In the genomic region with DNA sequence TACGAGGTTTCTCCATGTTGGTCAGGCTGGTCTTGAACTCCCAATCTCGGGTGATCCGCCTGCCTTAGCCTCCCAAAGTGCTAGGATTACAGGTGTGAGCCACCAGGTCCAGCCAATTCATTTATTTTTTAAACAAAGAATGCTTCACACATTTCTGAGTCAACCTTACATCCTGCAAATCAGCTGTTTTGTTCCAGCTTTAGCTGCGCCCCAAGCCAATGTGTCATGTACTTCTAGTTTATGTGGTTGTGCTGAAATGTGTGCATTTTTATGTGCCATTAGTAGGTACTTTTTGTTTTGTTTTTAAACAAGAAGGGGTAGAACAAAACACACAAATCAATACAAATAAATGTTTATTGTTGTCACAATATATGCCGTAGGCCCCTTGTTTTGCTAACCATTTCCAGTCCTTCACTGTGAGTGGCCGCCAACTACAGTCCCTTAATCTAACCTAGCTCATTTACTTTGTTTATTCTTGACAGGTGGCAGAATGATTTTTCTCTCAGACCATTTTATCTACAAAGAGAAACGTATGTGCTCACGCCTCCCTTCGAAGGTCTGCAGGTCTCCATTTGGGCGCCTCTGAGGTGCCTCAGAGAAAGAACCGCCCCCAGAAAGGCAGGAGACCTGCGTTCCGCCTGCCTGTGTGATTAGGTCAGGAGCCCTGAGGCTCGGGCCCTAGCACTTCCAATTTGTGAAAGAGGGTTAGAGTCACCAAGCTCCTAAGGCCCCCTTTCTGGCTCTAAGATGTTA, we compare ENCODE assay signal across 10 cellular contexts. TPM values are rescaled to one million over a fixed set of nuclear protein-coding genes. Genes with fewer than 3 reads are reported as not detected.
DNase-seq lines count a peak whose midpoint lies in the region; ATAC-seq, FAIRE-seq and TF ChIP-seq lines count a peak whose summit lies in the region.
"Had no signal": no experiment of that assay in that cellular context is flagged by ENCODE, and none has a peak within 500 bp of the region (broad histone marks: within the 10 kb centered on the region; RNA-seq: fewer than 3 reads in every experiment).

No MANE protein-coding gene starts in this region.

- no peak for TF ChIP-seq POLR2A in IMR-90 (IDR thresholded peaks at IDR 0.05; ENCODE audit: low read depth, low read length)

- H2AK5ac ChIP-seq in IMR-90 (ENCODE audit: low read depth, low read length) (no peak overlapping the region), trophoblast cell (ENCODE audit: low read length) (no peak overlapping the region)

- H3K9me3 Mint-ChIP-seq in CD14-positive monocyte = peaks cover 0 to 3% (median 0%) of the 10 kb centered on the region in 7 donors
- H3K9me3 Mint-ChIP-seq in naive thymus-derived CD4-positive, alpha-beta T cell = peaks cover 0 to 3% (median 0%) of the 10 kb centered on the region in 11 donors
- H3K9me3 Mint-ChIP-seq: naive B cell had no signal

- H2BK120ac ChIP-seq in IMR-90 (ENCODE audit: low read depth, low read length) (no peak overlapping the region), trophoblast cell (ENCODE audit: insufficient read depth, low read length, poor library complexity) (peak overlapping the region; percentile 52)

- H3K27ac ChIP-seq in IMR-90 (ENCODE audit: insufficient read depth, low read length) (no peak overlapping the region), epithelial cell of prostate (peak overlapping the region; percentile 87), trophoblast cell (ENCODE audit: low read depth, low read length) (peak overlapping the region; percentile 59)
- H3K27ac ChIP-seq in naive thymus-derived CD4-positive, alpha-beta T cell (ENCODE audit: low read depth, low read length) = no peak overlapping the region

- in situ Hi-C loops in IMR-90 (cut with MboI; ENCODE audit: low sequenced_read_pairs) = loop anchor here (5.0 kb wide), 1 partner anchor 164 kb away; no protein-coding TSS in a partner anchor

- H3K4me1 ChIP-seq in IMR-90 (ENCODE audit: control insufficient read depth, insufficient read depth, low read length) = no peaks in the 10 kb centered on the region
- peaks cover 0 to 3% of the 10 kb centered on the region in 2 experiments for H3K4me1 ChIP-seq in trophoblast cell (ENCODE audit: control insufficient read depth in 1 of 2, insufficient read depth in 2 of 2, low read length in 2 of 2)
- no peaks in the 10 kb centered on the region for H3K4me1 ChIP-seq in naive thymus-derived CD4-positive, alpha-beta T cell (ENCODE audit: control insufficient read depth in 2 of 2, insufficient read depth in 2 of 2, low read length in 2 of 2)

- H4K20me1 ChIP-seq in IMR-90 (ENCODE audit: insufficient read depth, low read length) = no peaks in the 10 kb centered on the region

- H3K4me3 Mint-ChIP-seq in CD14-positive monocyte = peak overlapping the region in 1 of 2 donors; percentile 35
- no peak overlapping the region for H3K4me3 Mint-ChIP-seq in naive thymus-derived CD4-positive, alpha-beta T cell
- H3K4me3 Mint-ChIP-seq: naive B cell had no signal

- no peak overlapping the region for H4K91ac ChIP-seq in IMR-90 (ENCODE audit: insufficient read depth, low read depth, low read length)
- peak overlapping the region; percentile 19 for H4K91ac ChIP-seq in trophoblast cell (ENCODE audit: low read depth, low read length)

- H2AK9ac ChIP-seq in IMR-90 (replicated peaks; ENCODE audit: low read depth, low read length, poor library complexity) = no peak overlapping the region

- POLR2A ChIA-PET in IMR-90 (lab: Charles Lee; ENCODE audit: unreplicated experiment) = no interaction called here
- POLR2A ChIA-PET in naive thymus-derived CD4-positive, alpha-beta T cell (lab: Charles Lee) = no interaction called here

- H3K4me1 Mint-ChIP-seq in CD14-positive monocyte = peaks cover 2% of the 10 kb centered on the region
- no peaks in the 10 kb centered on the region for H3K4me1 Mint-ChIP-seq in naive thymus-derived CD4-positive, alpha-beta T cell
- H3K4me1 Mint-ChIP-seq: naive B cell had no signal

- DNase-seq in IMR-90 = no peak
- no peak for DNase-seq in epithelial cell of prostate (ENCODE audit: low read depth, low spot score)
- DNase-seq in trophoblast cell = peak in 1 of 2 donors; percentile 45
- no peak for DNase-seq in GM19239 (ENCODE audit: insufficient read length, low spot score)
- no peak for DNase-seq in CD14-positive monocyte (ENCODE audit: low spot score)
- no peak for DNase-seq in naive thymus-derived CD4-positive, alpha-beta T cell
- DNase-seq: activated gamma-delta T cell, naive B cell had no signal

- H3K9me3 ChIP-seq in IMR-90 (ENCODE audit: control insufficient read depth, insufficient read depth, low read length) = no peaks in the 10 kb centered on the region
- H3K9me3 ChIP-seq in trophoblast cell (ENCODE audit: insufficient read depth, low read depth, low read length) = no peaks in the 10 kb centered on the region
- no peaks in the 10 kb centered on the region for H3K9me3 ChIP-seq in naive thymus-derived CD4-positive, alpha-beta T cell (ENCODE audit: control insufficient read depth in 2 of 3, low read length in 3 of 3)

- no peak overlapping the region for H3K56ac ChIP-seq in IMR-90 (ENCODE audit: extremely low read depth, insufficient read depth, low read length)

- peak overlapping the region; percentile 75 for H2BK12ac ChIP-seq in trophoblast cell (ENCODE audit: low read length)

- H3K9me1 ChIP-seq in IMR-90 (ENCODE audit: insufficient read depth, low read length) = no peaks in the 10 kb centered on the region

- intact Hi-C loops in IMR-90 (cut with micrococcal nuclease) = loop anchor here (1.0 to 5.0 kb wide), 3 partner anchors 54 to 634 kb away; no protein-coding TSS in a partner anchor
- intact Hi-C loops in CD14-positive monocyte (cut with micrococcal nuclease) = loop anchor here (2.0 to 5.0 kb wide), 2 partner anchors 54 to 56 kb away; no protein-coding TSS in a partner anchor
- intact Hi-C loops in naive thymus-derived CD4-positive, alpha-beta T cell (cut with micrococcal nuclease) = no loop called here

- H3K79me1 ChIP-seq in IMR-90 (ENCODE audit: low read depth in 1 of 2, low read length in 2 of 2) = no peaks in the 10 kb centered on the region
- peaks cover 5% of the 10 kb centered on the region for H3K79me1 ChIP-seq in trophoblast cell (ENCODE audit: low read length)

- no peak overlapping the region for H3K23ac ChIP-seq in IMR-90 (ENCODE audit: low read depth, low read length)
- no peak overlapping the region for H3K23ac ChIP-seq in trophoblast cell (ENCODE audit: low read length)

- ATAC-seq in GM21737 (IDR thresholded peaks at IDR 0.05; ENCODE audit: unreplicated experiment) (peak; percentile 16), IMR-90 (ENCODE audit: low read depth) (no peak), GM18868 (IDR thresholded peaks at IDR 0.05; ENCODE audit: unreplicated experiment) (no peak)
- no peak for ATAC-seq in naive thymus-derived CD4-positive, alpha-beta T cell

- no peak overlapping the region for H4K5ac ChIP-seq in IMR-90 (ENCODE audit: low read depth, low read length)

- H2BK20ac ChIP-seq in IMR-90 (ENCODE audit: low read depth, low read length) = no peak overlapping the region

- no peak overlapping the region for H4K12ac ChIP-seq in trophoblast cell (ENCODE audit: low read depth, low read length)

- H4K8ac ChIP-seq in IMR-90 (ENCODE audit: low read depth in 2 of 2, low read length in 2 of 2) (no peak overlapping the region), trophoblast cell (ENCODE audit: low read depth, low read length) (peak overlapping the region; percentile 32)

- peaks cover 10% of the 10 kb centered on the region for H3K27me3 ChIP-seq in IMR-90 (ENCODE audit: control insufficient read depth, insufficient read depth, low read length)
- H3K27me3 ChIP-seq in trophoblast cell (ENCODE audit: insufficient read depth, low read length) = no peaks in the 10 kb centered on the region
- H3K27me3 ChIP-seq in naive thymus-derived CD4-positive, alpha-beta T cell (ENCODE audit: control insufficient read depth in 2 of 2, insufficient read depth in 2 of 2, low read length in 2 of 2) = peaks cover 0 to under 1% of the 10 kb centered on the region in 2 donors

- H2BK15ac ChIP-seq in IMR-90 (ENCODE audit: low read depth, low read length) = no peak overlapping the region

- FAIRE-seq in GM19239 (lab: Jason Lieb, UNC) = no peak

- H3K27ac Mint-ChIP-seq in CD14-positive monocyte = no peak overlapping the region
- no peak overlapping the region for H3K27ac Mint-ChIP-seq in naive thymus-derived CD4-positive, alpha-beta T cell
- H3K27ac Mint-ChIP-seq: naive B cell had no signal

- dilution Hi-C loops in IMR-90 (cut with HindIII; ENCODE audit: low sequenced_read_pairs, unreplicated experiment) = no loop called here

- TF ChIP-seq CTCF in IMR-90 (conservative IDR thresholded peaks at IDR 0.05; ENCODE audit: low read depth, low read length) = no peak
- no peak for TF ChIP-seq CTCF in CD14-positive monocyte (IDR thresholded peaks at IDR 0.05)

- H3K4ac ChIP-seq in IMR-90 (ENCODE audit: low read depth, low read length) (no peak overlapping the region), trophoblast cell (ENCODE audit: low read depth, low read length) (no peak overlapping the region)

- H3K9ac ChIP-seq in IMR-90 (ENCODE audit: low read depth, low read length) (no peak overlapping the region), trophoblast cell (ENCODE audit: low read length) (no peak overlapping the region)

- H3K4me2 ChIP-seq in IMR-90 (ENCODE audit: low read depth, low read length) (peak overlapping the region; percentile 14; the same call in 1 of the 2 replicates), trophoblast cell (ENCODE audit: low read length) (peak overlapping the region; percentile 46)

- TF ChIP-seq RAD21 in IMR-90 (IDR thresholded peaks at IDR 0.05; ENCODE audit: low read length) = no peak

- no peak overlapping the region for H2BK5ac ChIP-seq in IMR-90 (ENCODE audit: low read depth, low read length, poor library complexity, severe bottlenecking)
- H2BK5ac ChIP-seq in trophoblast cell (ENCODE audit: low read depth, low read length, poor library complexity) = peak overlapping the region; percentile 22

- no peaks in the 10 kb centered on the region for H3K36me3 Mint-ChIP-seq in CD14-positive monocyte
- H3K36me3 Mint-ChIP-seq in naive thymus-derived CD4-positive, alpha-beta T cell = no peaks in the 10 kb centered on the region
- H3K36me3 Mint-ChIP-seq: naive B cell had no signal

- peak overlapping the region; percentile 56 for H2AFZ ChIP-seq in IMR-90 (replicated peaks; ENCODE audit: low read length, poor library complexity)
- no peak overlapping the region for H2AFZ ChIP-seq in trophoblast cell (ENCODE audit: insufficient read depth, low read length, poor library complexity)

- H3K18ac ChIP-seq in IMR-90 (ENCODE audit: low read depth, low read length) (no peak overlapping the region), trophoblast cell (ENCODE audit: low read length) (no peak overlapping the region)

- H3K14ac ChIP-seq in IMR-90 (replicated peaks; ENCODE audit: low read depth, low read length) = no peak overlapping the region
- H3K14ac ChIP-seq in trophoblast cell (ENCODE audit: low read length) = no peak overlapping the region

- BruUV-seq in IMR-90 (replicated peaks; lab: Mats Ljungman, UMichigan) = no TSS peak

- CTCF ChIA-PET in IMR-90 (lab: Yijun Ruan, JAX) = interaction anchor here (0.6 to 2.4 kb wide), 10 partner anchors 9 to 782 kb away, joined by 3 to 10 read pairs (median 4); no protein-coding TSS in a partner anchor
- CTCF ChIA-PET in naive thymus-derived CD4-positive, alpha-beta T cell (lab: Charles Lee) = no interaction called here

- H3K27me3 Mint-ChIP-seq in CD14-positive monocyte (ENCODE audit: low read depth in 3 of 3) = peaks cover 5 to 19% (median 11%) of the 10 kb centered on the region in 3 donors
- H3K27me3 Mint-ChIP-seq in naive thymus-derived CD4-positive, alpha-beta T cell = peaks cover 6 to 47% (median 19%) of the 10 kb centered on the region in 5 donors

- 50% methylated on average over 2 of the region's 14 CpGs; no CpG with 5 or more reads in 1 of the 2 experiments for WGBS in IMR-90 (ENCODE audit: extremely low coverage in 2 of 2, insufficient read length in 1 of 2), 2 experiments
- WGBS in trophoblast cell (ENCODE audit: extremely low coverage, insufficient coverage, insufficient read length) = no CpG with 5 or more reads among the region's 14 CpGs

- H3K4me3 ChIP-seq in IMR-90 (ENCODE audit: insufficient read depth, low read depth, low read length) = no peak overlapping the region
- no peak overlapping the region for H3K4me3 ChIP-seq in trophoblast cell (ENCODE audit: low read depth, low read length)
- H3K4me3 ChIP-seq in naive thymus-derived CD4-positive, alpha-beta T cell (ENCODE audit: low read length) = no peak overlapping the region

- no peaks in the 10 kb centered on the region for H3K79me2 ChIP-seq in trophoblast cell (ENCODE audit: control insufficient read depth, insufficient read depth, low read length, poor library complexity)

- H3K36me3 ChIP-seq in IMR-90 (ENCODE audit: control insufficient read depth, insufficient read depth, low read length) (no peaks in the 10 kb centered on the region), trophoblast cell (ENCODE audit: control insufficient read depth in 1 of 2, insufficient read depth in 2 of 2, low read length in 2 of 2) (no peaks in the 10 kb centered on the region)
- H3K36me3 ChIP-seq in naive thymus-derived CD4-positive, alpha-beta T cell (ENCODE audit: control insufficient read depth in 2 of 3, insufficient read depth in 3 of 3, low read length in 3 of 3) = no peaks in the 10 kb centered on the region

RNA-seq across cellular contexts. Expression of a gene that starts 2.8 kb away (rescaled TPM):
- not detected in 2 replicates for total RNA-seq in IMR-90 (2012; rRNA removed)
- polyA plus RNA-seq in IMR-90 (2012; rRNA removed) (not detected in 2 replicates), CD14-positive monocyte (not detected)
- polyA plus RNA-seq in IMR-90 (2012; cell fraction: cytosol; rRNA removed) = not detected in 2 replicates
- not detected in 2 replicates for polyA plus RNA-seq in IMR-90 (2012; cell fraction: nucleus; rRNA removed; ENCODE audit: low replicate concordance)
- polyA plus RNA-seq in trophoblast cell (2013) = 4.9 TPM in 2 replicates
- total RNA-seq in naive thymus-derived CD4-positive, alpha-beta T cell = not detected
- polyA plus RNA-seq in naive thymus-derived CD4-positive, alpha-beta T cell = not detected

Comparison
In these comparisons a context has a peak if more than half of its experiments do, and no peak if none do; other contexts are left out.
1. H3K27ac ChIP-seq: peak in epithelial cell of prostate (single experiment) and trophoblast cell (single experiment); none in IMR-90 (single experiment) and naive thymus-derived CD4-positive, alpha-beta T cell (single experiment).
2. intact Hi-C loops: an anchor here in IMR-90 (1.0 to 5.0 kb wide) and CD14-positive monocyte (2.0 to 5.0 kb wide); none called in naive thymus-derived CD4-positive, alpha-beta T cell.